Comparison of ENCODE assay signal across 22 cellular contexts in genomic region chr1:59671066-59671952, GRCh38.
DNase-seq lines count a peak whose midpoint lies in the region; ATAC-seq and TF ChIP-seq lines count a peak whose summit lies in the region.
"Had no signal": no experiment of that assay in that cellular context is flagged by ENCODE, and none has a peak within 500 bp of the region (broad histone marks: within the 10 kb centered on the region; RNA-seq: fewer than 3 reads in every experiment).

No MANE protein-coding gene starts in this region.

- peak overlapping the region; percentile 74 for H2BK5ac ChIP-seq in trophoblast cell (ENCODE audit: low read depth, low read length, poor library complexity)

- peaks cover 55% of the 10 kb centered on the region for H3K79me1 ChIP-seq in trophoblast cell (ENCODE audit: low read length)

- H3K4me3 ChIP-seq in left ventricle myocardium inferior, result no peak overlapping the region
- no peak overlapping the region for H3K4me3 ChIP-seq in esophagus muscularis mucosa
- H3K4me3 ChIP-seq in trophoblast cell (ENCODE audit: low read depth, low read length), result no peak overlapping the region
- no peak overlapping the region for H3K4me3 ChIP-seq in tibial nerve
- H3K4me3 ChIP-seq: GM23248, heart right ventricle, lung, upper lobe of right lung had no signal

- no peak overlapping the region for H4K12ac ChIP-seq in trophoblast cell (ENCODE audit: low read depth, low read length)

- peaks cover 9% of the 10 kb centered on the region for H3K79me2 ChIP-seq in trophoblast cell (ENCODE audit: control insufficient read depth, insufficient read depth, low read length, poor library complexity)

- no peak for TF ChIP-seq POLR2A in esophagus muscularis mucosa (IDR thresholded peaks at IDR 0.05; ENCODE audit: low read depth)
- no peak for TF ChIP-seq POLR2A in tibial nerve (IDR thresholded peaks at IDR 0.05)

- DNase-seq in left ventricle myocardium inferior (no peak), cardiac septum (ENCODE audit: low spot score) (no peak), esophagus muscularis mucosa (ENCODE audit: extremely low spot score) (peak; percentile 39), trophoblast cell (no peak), tibial nerve (ENCODE audit: low spot score in 2 of 2) (no peak), amniotic stem cell (lab: John Stamatoyannopoulos, UW) (no peak)
- DNase-seq in activated effector memory CD4-positive, alpha-beta T cell treated with anti-CD3 and anti-CD28 coated beads, Interleukin-2, amount 50 U/mL, for 16 hours, result no peak
- DNase-seq: activated CD4-positive, alpha-beta T cell treated with anti-CD3 and anti-CD28 coated beads, Interleukin-2, amount 10 ng/mL, durations not matched to agents 24 days and 14 days; activated naive CD4-positive, alpha-beta T cell; COR-L47; endodermal cell; GM23248; heart right ventricle; Kasumi-1; NCI-H1092 treated with DMSO at 0.1 percent for 48 hours; NCI-H524 treated with DMSO at 0.1 percent for 48 hours; nephron progenitor cell; upper lobe of right lung had no signal

- H2AFZ ChIP-seq in trophoblast cell (ENCODE audit: insufficient read depth, low read length, poor library complexity), result peak overlapping the region; percentile 14
- H2AFZ ChIP-seq: GM23248 had no signal

- H3K9me3 ChIP-seq in left ventricle myocardium inferior (replicated peaks) (no peaks in the 10 kb centered on the region), esophagus muscularis mucosa (no peaks in the 10 kb centered on the region), trophoblast cell (ENCODE audit: insufficient read depth, low read depth, low read length) (no peaks in the 10 kb centered on the region), tibial nerve (no peaks in the 10 kb centered on the region)
- H3K9me3 ChIP-seq: heart right ventricle, upper lobe of right lung had no signal

- 95% methylated on average over 4 of the region's 5 CpGs for WGBS in esophagus muscularis mucosa
- WGBS in trophoblast cell (ENCODE audit: extremely low coverage, insufficient coverage, insufficient read length), result no CpG with 5 or more reads among the region's 5 CpGs
- 90 to 91% methylated on average over 5 of the region's 5 CpGs for WGBS in tibial nerve, 2 donors

- H4K91ac ChIP-seq in trophoblast cell (ENCODE audit: low read depth, low read length), result peak overlapping the region; percentile 97

- H2BK120ac ChIP-seq in trophoblast cell (ENCODE audit: insufficient read depth, low read length, poor library complexity), result peak overlapping the region; percentile 95

- no peak for ATAC-seq in GM21390 (IDR thresholded peaks at IDR 0.05; ENCODE audit: unreplicated experiment)
- ATAC-seq: Right ventricle myocardium inferior had no signal

- H3K36me3 ChIP-seq in left ventricle myocardium inferior (no peaks in the 10 kb centered on the region), esophagus muscularis mucosa (no peaks in the 10 kb centered on the region), trophoblast cell (ENCODE audit: control insufficient read depth in 1 of 2, insufficient read depth in 2 of 2, low read length in 2 of 2) (no peaks in the 10 kb centered on the region), tibial nerve (no peaks in the 10 kb centered on the region)
- H3K36me3 ChIP-seq: heart right ventricle, upper lobe of right lung had no signal

- H3K4me2 ChIP-seq in trophoblast cell (ENCODE audit: low read length), result no peak overlapping the region

- no peak for TF ChIP-seq CTCF in left ventricle myocardium inferior (IDR thresholded peaks at IDR 0.05; ENCODE audit: borderline replicate concordance)
- no peak for TF ChIP-seq CTCF in esophagus muscularis mucosa (IDR thresholded peaks at IDR 0.05)
- no peak for TF ChIP-seq CTCF in tibial nerve (IDR thresholded peaks at IDR 0.05)

- H3K27me3 ChIP-seq in left ventricle myocardium inferior (ENCODE audit: low read depth), result no peaks in the 10 kb centered on the region
- no peaks in the 10 kb centered on the region for H3K27me3 ChIP-seq in esophagus muscularis mucosa
- H3K27me3 ChIP-seq in trophoblast cell (ENCODE audit: insufficient read depth, low read length), result no peaks in the 10 kb centered on the region
- H3K27me3 ChIP-seq in tibial nerve, result no peaks in the 10 kb centered on the region
- H3K27me3 ChIP-seq: heart right ventricle, upper lobe of right lung had no signal

- peak overlapping the region; percentile 100 for H2BK12ac ChIP-seq in trophoblast cell (ENCODE audit: low read length)

- peak overlapping the region; percentile 66 for H3K14ac ChIP-seq in trophoblast cell (ENCODE audit: low read length)

- peak overlapping the region; percentile 91 for H2AK5ac ChIP-seq in trophoblast cell (ENCODE audit: low read length)

- H3K9ac ChIP-seq in trophoblast cell (ENCODE audit: low read length), result peak overlapping the region; percentile 1
- H3K9ac ChIP-seq: GM23248 had no signal

- H3K4me1 ChIP-seq in left ventricle myocardium inferior (peaks cover 52% of the 10 kb centered on the region), esophagus muscularis mucosa (peaks cover 22 to 51% (median 39%) of the 10 kb centered on the region in 4 donors), trophoblast cell (ENCODE audit: control insufficient read depth in 1 of 2, insufficient read depth in 2 of 2, low read length in 2 of 2) (peaks cover 17 to 20% of the 10 kb centered on the region in 2 experiments), tibial nerve (peaks cover 3 to 86% (median 45%) of the 10 kb centered on the region in 4 donors)

- H3K4ac ChIP-seq in trophoblast cell (ENCODE audit: low read depth, low read length), result peak overlapping the region; percentile 63

- H3K23ac ChIP-seq in trophoblast cell (ENCODE audit: low read length), result peak overlapping the region; percentile 47

- TF ChIP-seq EP300 in esophagus muscularis mucosa (IDR thresholded peaks at IDR 0.05) (no peak), tibial nerve (IDR thresholded peaks at IDR 0.05) (no peak)

- H3K18ac ChIP-seq in trophoblast cell (ENCODE audit: low read length), result peak overlapping the region; percentile 89

- peak overlapping the region; percentile 83 for H3K27ac ChIP-seq in left ventricle myocardium inferior (replicated peaks)
- peak overlapping the region; percentile 17 to 37 (median 27) for H3K27ac ChIP-seq in esophagus muscularis mucosa (replicated peaks in 1 of 4)
- H3K27ac ChIP-seq in trophoblast cell (ENCODE audit: low read depth, low read length), result peak overlapping the region; percentile 68
- peak overlapping the region; percentile 35 to 92 (median 64) for H3K27ac ChIP-seq in tibial nerve
- H3K27ac ChIP-seq: 22Rv1, upper lobe of right lung had no signal

- intact Hi-C loops in left ventricle myocardium inferior (cut with micrococcal nuclease), result loop anchor here (10.0 kb wide), 1 partner anchor 767 kb away; no protein-coding TSS in a partner anchor
- intact Hi-C loops in cardiac septum (cut with DNase I), result no loop called here
- intact Hi-C loops in esophagus muscularis mucosa (cut with DNase I), result no loop called here

- peak overlapping the region; percentile 59 for H4K8ac ChIP-seq in trophoblast cell (ENCODE audit: low read depth, low read length)

Comparison
In these comparisons a context has a peak if more than half of its experiments do, and no peak if none do; other contexts are left out.
1. H3K27ac ChIP-seq: peak in every context shown above with its lines; median percentile 83 in left ventricle myocardium inferior; 68 in trophoblast cell; 64 in tibial nerve; 27 in esophagus muscularis mucosa.